In genomic region chr3:123066896-123067688, GRCh38 we compare ENCODE assay signal across 1 cellular context.
TF ChIP-seq lines count a peak whose summit lies in the region.

Gene PDIA5 (plus strand): TSS chr3:123067025. CDS start chr3:123067165, 140 bp downstream.

TF ChIP-seq in K562, 482 proteins besides CTCF, POLR2A, EP300 and RAD21 (continued from another document and continues in another):
- TF ChIP-seq PBX2 (CRISPR knock-in tag; IDR thresholded peaks at IDR 0.05; ENCODE audit: low read depth): no peak
- TF ChIP-seq PBX2 (tag; conservative IDR thresholded peaks at IDR 0.05; ENCODE audit: low read depth): no peak
- peak; percentile 92 to 94 for TF ChIP-seq E2F6 (IDR thresholded peaks at IDR 0.05; ENCODE audit: borderline replicate concordance in 1 of 2, extremely low read depth in 1 of 2, insufficient read depth in 1 of 2, insufficient read length in 1 of 2, low read depth in 1 of 2, low read length in 1 of 2, poor library complexity in 1 of 2, severe bottlenecking in 1 of 2)
- TF ChIP-seq ELK1 (CRISPR knock-in tag; IDR thresholded peaks at IDR 0.05): no peak
- no peak for TF ChIP-seq HNRNPH1 (optimal IDR thresholded peaks at IDR 0.05; ENCODE audit: low read depth, low read length)
- TF ChIP-seq, protein P1, sequence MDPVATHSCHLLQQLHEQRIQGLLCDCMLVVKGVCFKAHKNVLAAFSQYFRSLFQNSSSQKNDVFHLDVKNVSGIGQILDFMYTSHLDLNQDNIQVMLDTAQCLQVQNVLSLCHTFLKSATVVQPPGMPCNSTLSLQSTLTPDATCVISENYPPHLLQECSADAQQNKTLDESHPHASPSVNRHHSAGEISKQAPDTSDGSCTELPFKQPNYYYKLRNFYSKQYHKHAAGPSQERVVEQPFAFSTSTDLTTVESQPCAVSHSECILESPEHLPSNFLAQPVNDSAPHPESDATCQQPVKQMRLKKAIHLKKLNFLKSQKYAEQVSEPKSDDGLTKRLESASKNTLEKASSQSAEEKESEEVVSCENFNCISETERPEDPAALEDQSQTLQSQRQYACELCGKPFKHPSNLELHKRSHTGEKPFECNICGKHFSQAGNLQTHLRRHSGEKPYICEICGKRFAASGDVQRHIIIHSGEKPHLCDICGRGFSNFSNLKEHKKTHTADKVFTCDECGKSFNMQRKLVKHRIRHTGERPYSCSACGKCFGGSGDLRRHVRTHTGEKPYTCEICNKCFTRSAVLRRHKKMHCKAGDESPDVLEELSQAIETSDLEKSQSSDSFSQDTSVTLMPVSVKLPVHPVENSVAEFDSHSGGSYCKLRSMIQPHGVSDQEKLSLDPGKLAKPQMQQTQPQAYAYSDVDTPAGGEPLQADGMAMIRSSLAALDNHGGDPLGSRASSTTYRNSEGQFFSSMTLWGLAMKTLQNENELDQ (CRISPR knock-in tag; IDR thresholded peaks at IDR 0.05; ENCODE audit: borderline replicate concordance): no peak
- no peak for TF ChIP-seq MEF2A (IDR thresholded peaks at IDR 0.05; ENCODE audit: control insufficient read depth, low read depth, low read length)
- TF ChIP-seq ZBTB43 (CRISPR knock-in tag; IDR thresholded peaks at IDR 0.05): no peak
- TF ChIP-seq ARID2 (IDR thresholded peaks at IDR 0.05): no peak
- TF ChIP-seq, protein P2, sequence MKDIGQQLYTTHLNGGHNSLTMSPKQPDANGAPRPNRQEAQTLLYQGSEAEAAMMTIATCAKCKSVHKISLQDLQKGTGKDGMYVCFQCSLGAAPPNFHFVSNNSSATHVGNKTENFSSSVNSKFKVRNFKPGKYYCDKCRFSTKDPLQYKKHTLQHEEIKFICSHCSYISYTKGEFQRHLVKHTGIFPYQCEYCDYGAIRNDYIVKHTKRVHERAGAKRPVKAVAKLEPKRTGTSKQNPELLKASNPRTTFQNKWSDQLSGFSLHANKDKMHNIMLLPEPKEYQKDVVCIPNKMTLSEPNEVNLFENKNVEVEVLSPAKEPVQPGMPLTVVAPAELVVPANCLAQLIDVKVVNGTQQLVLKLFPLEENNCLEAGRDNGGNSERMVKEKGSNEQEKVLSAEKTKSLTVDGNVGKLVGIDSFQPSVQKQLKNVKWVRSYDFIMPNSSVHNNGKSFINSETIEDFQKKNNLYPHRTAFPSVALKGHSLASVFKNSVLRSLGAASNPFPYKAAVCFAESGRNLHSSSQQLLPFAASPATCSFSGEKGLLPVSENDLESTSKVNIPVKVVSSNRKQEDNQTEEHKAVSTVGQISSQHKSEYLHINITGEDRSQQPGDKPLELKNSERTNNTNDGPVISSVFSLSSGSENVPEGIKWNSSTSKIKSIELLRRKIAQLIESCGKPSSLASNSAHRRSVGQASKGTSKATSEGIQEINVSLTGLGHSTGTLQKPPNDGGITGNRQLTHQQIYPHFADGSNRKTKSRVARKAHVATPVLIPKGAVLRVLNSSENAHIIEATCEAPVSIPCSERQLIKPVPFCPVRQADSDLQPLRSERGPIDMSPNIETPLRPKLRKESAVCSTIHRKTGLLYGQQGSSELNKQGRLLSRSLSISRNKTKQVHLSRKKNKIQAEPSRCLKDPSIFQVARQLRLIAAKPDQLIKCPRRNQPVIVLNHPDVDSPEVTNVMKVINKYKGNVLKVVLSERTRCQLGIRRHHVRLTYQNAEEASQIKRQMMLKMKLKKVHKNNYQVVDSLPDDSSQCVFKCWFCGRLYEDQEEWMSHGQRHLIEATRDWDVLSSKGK (CRISPR knock-in tag; IDR thresholded peaks at IDR 0.05): no peak
- TF ChIP-seq TRIM25 (IDR thresholded peaks at IDR 0.05; ENCODE audit: borderline replicate concordance): no peak
- no peak for TF ChIP-seq RBM15 (IDR thresholded peaks at IDR 0.05; ENCODE audit: insufficient read depth, low read length)
- TF ChIP-seq FIP1L1 (IDR thresholded peaks at IDR 0.05; ENCODE audit: low read depth, low read length, poor library complexity, severe bottlenecking): peak; percentile 40
- TF ChIP-seq, protein P3, sequence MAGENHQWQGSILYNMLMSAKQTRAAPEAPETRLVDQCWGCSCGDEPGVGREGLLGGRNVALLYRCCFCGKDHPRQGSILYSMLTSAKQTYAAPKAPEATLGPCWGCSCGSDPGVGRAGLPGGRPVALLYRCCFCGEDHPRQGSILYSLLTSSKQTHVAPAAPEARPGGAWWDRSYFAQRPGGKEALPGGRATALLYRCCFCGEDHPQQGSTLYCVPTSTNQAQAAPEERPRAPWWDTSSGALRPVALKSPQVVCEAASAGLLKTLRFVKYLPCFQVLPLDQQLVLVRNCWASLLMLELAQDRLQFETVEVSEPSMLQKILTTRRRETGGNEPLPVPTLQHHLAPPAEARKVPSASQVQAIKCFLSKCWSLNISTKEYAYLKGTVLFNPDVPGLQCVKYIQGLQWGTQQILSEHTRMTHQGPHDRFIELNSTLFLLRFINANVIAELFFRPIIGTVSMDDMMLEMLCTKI (IDR thresholded peaks at IDR 0.05; ENCODE audit: partially characterized antibody): no peak
- TF ChIP-seq NUFIP1 (IDR thresholded peaks at IDR 0.05; ENCODE audit: partially characterized antibody): no peak
- TF ChIP-seq RFX7 (CRISPR knock-in tag; IDR thresholded peaks at IDR 0.05): no peak
- TF ChIP-seq, protein P4, sequence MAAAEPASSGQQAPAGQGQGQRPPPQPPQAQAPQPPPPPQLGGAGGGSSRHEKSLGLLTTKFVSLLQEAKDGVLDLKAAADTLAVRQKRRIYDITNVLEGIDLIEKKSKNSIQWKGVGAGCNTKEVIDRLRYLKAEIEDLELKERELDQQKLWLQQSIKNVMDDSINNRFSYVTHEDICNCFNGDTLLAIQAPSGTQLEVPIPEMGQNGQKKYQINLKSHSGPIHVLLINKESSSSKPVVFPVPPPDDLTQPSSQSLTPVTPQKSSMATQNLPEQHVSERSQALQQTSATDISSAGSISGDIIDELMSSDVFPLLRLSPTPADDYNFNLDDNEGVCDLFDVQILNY (CRISPR knock-in tag; IDR thresholded peaks at IDR 0.05): no peak
- TF ChIP-seq NFIC (IDR thresholded peaks at IDR 0.05): no peak
- no peak for TF ChIP-seq ZNF561 (CRISPR knock-in tag; conservative IDR thresholded peaks at IDR 0.05)
- 0 out of 2 replicates have a peak, but pooled peaks have one; percentile 15 for TF ChIP-seq ATF7 (IDR thresholded peaks at IDR 0.05)
- TF ChIP-seq CHD1 (IDR thresholded peaks at IDR 0.05; ENCODE audit: low read length): peak; percentile 32
- TF ChIP-seq ZSCAN32 (CRISPR knock-in tag; IDR thresholded peaks at IDR 0.05): no peak
- no peak for TF ChIP-seq RUNX1 (IDR thresholded peaks at IDR 0.05; ENCODE audit: low read depth)
- no peak for TF ChIP-seq ZNF77 (CRISPR knock-in tag; IDR thresholded peaks at IDR 0.05)
- peak; percentile 98 for TF ChIP-seq CREB3L1 (IDR thresholded peaks at IDR 0.05; ENCODE audit: borderline replicate concordance, low read depth)
- TF ChIP-seq NCOA2 (IDR thresholded peaks at IDR 0.05; ENCODE audit: partially characterized antibody in 2 of 2): no peak
- TF ChIP-seq ZNF584 (CRISPR knock-in tag; IDR thresholded peaks at IDR 0.05; ENCODE audit: low read depth): no peak
- TF ChIP-seq MEIS2 (IDR thresholded peaks at IDR 0.05; ENCODE audit: partially characterized antibody): peak; percentile 33
- TF ChIP-seq HNRNPK (IDR thresholded peaks at IDR 0.05; ENCODE audit: low read depth, low read length, poor library complexity, severe bottlenecking): no peak
- no peak for TF ChIP-seq RFX5 (IDR thresholded peaks at IDR 0.05; ENCODE audit: low read depth, low read length)
- TF ChIP-seq, protein P5, sequence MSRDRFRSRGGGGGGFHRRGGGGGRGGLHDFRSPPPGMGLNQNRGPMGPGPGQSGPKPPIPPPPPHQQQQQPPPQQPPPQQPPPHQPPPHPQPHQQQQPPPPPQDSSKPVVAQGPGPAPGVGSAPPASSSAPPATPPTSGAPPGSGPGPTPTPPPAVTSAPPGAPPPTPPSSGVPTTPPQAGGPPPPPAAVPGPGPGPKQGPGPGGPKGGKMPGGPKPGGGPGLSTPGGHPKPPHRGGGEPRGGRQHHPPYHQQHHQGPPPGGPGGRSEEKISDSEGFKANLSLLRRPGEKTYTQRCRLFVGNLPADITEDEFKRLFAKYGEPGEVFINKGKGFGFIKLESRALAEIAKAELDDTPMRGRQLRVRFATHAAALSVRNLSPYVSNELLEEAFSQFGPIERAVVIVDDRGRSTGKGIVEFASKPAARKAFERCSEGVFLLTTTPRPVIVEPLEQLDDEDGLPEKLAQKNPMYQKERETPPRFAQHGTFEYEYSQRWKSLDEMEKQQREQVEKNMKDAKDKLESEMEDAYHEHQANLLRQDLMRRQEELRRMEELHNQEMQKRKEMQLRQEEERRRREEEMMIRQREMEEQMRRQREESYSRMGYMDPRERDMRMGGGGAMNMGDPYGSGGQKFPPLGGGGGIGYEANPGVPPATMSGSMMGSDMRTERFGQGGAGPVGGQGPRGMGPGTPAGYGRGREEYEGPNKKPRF (IDR thresholded peaks at IDR 0.05; ENCODE audit: low read depth, low read length): no peak
